In genomic region chr5:113040672-113041071, GRCh38 we compare ENCODE assay signal across 20 cellular contexts.
"Had no signal": no experiment of that assay in that cellular context is flagged by ENCODE, and none has a peak within 500 bp of the region (broad histone marks: within the 10 kb centered on the region; RNA-seq: fewer than 3 reads in every experiment).

No MANE protein-coding gene starts in this region.

- H3K4me3 ChIP-seq: SK-N-MC had no signal

- DNase-seq: activated CD4-positive, alpha-beta memory T cell treated with anti-CD3 and anti-CD28 coated beads for 36 hours; activated CD4-positive, alpha-beta T cell treated with anti-CD3 and anti-CD28 coated beads, Interleukin-2, amount 10 ng/mL, durations not matched to agents 7 days and 5 days; activated CD4-positive, CD25-positive, alpha-beta regulatory T cell; activated gamma-delta T cell treated with Interleukin-2 at 50 U/mL for 16 hours; activated naive CD4-positive, alpha-beta T cell treated with anti-CD3 and anti-CD28 coated beads, Interleukin-2, amount 10 ng/mL, durations not matched to agents 7 days and 5 days; activated naive CD8-positive, alpha-beta T cell treated with anti-CD3 and anti-CD28 coated beads for 36 hours; activated T-cell treated with anti-CD3 and anti-CD28 coated beads, Interleukin-2, amount 50 U/mL, for 72 hours; anterior cingulate cortex; Karpas-422; MM.1S; NCI-H1105; NCI-H1436; NCI-H2029 treated with DMSO at 0.1 percent for 48 hours; NCI-H524 treated with DMSO at 0.1 percent for 48 hours; NCI-H82; RPMI8226; T-cell; T-helper 2 cell had no signal

- H3K27ac ChIP-seq: SK-N-MC, VCaP had no signal
